In genomic region chr10:14839305-14839695, GRCh38 we compare ENCODE assay signal across 8 cellular contexts. TPM values are rescaled to one million over a fixed set of nuclear protein-coding genes. Genes with fewer than 3 reads are reported as not detected.
DNase-seq lines count a peak whose midpoint lies in the region; ATAC-seq lines count a peak whose summit lies in the region.

No MANE protein-coding gene starts in this region.

- CTCF ChIA-PET in activated CD4-positive, alpha-beta T cell treated with anti-CD3 and anti-CD28 coated beads for 36 hours (lab: Charles Lee) = interaction anchor here (3.6 kb wide), 1 partner anchor 302 kb away, joined by 15 read pairs; no protein-coding TSS in a partner anchor
- CTCF ChIA-PET in activated CD4-positive, alpha-beta memory T cell treated with anti-CD3 and anti-CD28 coated beads for 36 hours (lab: Charles Lee) = interaction anchor here (1.3 to 2.0 kb wide), 2 partner anchors 279 to 302 kb away, joined by 3 to 7 read pairs; no protein-coding TSS in a partner anchor

- H3K4me3 Mint-ChIP-seq in activated CD4-positive, alpha-beta T cell treated with anti-CD3 and anti-CD28 coated beads for 36 hours = peak overlapping the region; percentile 89
- peak overlapping the region; percentile 93 for H3K4me3 Mint-ChIP-seq in activated CD4-positive, alpha-beta memory T cell treated with anti-CD3 and anti-CD28 coated beads for 36 hours

- peak; percentile 22 for DNase-seq in activated CD4-positive, alpha-beta T cell treated with anti-CD3 and anti-CD28 coated beads for 36 hours
- no peak for DNase-seq in activated CD4-positive, alpha-beta T cell treated with anti-CD3 and anti-CD28 coated beads for 1 hour
- DNase-seq in activated CD4-positive, alpha-beta memory T cell treated with anti-CD3 and anti-CD28 coated beads for 36 hours = peak; percentile 24
- peak; percentile 13 for DNase-seq in stimulated activated naive CD8-positive, alpha-beta T cell treated with anti-CD3 and anti-CD28 coated beads, Interleukin-15, Interleukin-2, amounts not matched to agents 100 U/mL and 50 U/mL, for 24 hours
- no peak for DNase-seq in SKM-1 (lab: John Stamatoyannopoulos, UW; ENCODE audit: unreplicated experiment)
- DNase-seq in DMS153 treated with DMSO at 0.1 percent for 48 hours (lab: John Stamatoyannopoulos, UW; ENCODE audit: unreplicated experiment) = no peak

- intact Hi-C loops in activated CD4-positive, alpha-beta T cell treated with anti-CD3 and anti-CD28 coated beads for 36 hours (cut with DNase I, micrococcal nuclease) = loop anchor here (1.0 to 10.0 kb wide), 10 partner anchors 116 to 1492 kb away; partner anchors contain the start of genes DCLRE1C (in 1 of the 2) and PRPF18 (in 1 of the 2)
- intact Hi-C loops in activated CD4-positive, alpha-beta memory T cell treated with anti-CD3 and anti-CD28 coated beads for 36 hours (cut with micrococcal nuclease) = loop anchor here (2.0 to 5.0 kb wide), 2 partner anchors 278 to 342 kb away; no protein-coding TSS in a partner anchor

- H3K4me1 Mint-ChIP-seq in activated CD4-positive, alpha-beta T cell treated with anti-CD3 and anti-CD28 coated beads for 36 hours = peaks cover 18% of the 10 kb centered on the region
- peaks cover 21% of the 10 kb centered on the region for H3K4me1 Mint-ChIP-seq in activated CD4-positive, alpha-beta memory T cell treated with anti-CD3 and anti-CD28 coated beads for 36 hours (ENCODE audit: low read depth)

- no peak for ATAC-seq in activated CD4-positive, alpha-beta T cell treated with anti-CD3 and anti-CD28 coated beads for 36 hours
- ATAC-seq in stimulated activated naive CD8-positive, alpha-beta T cell treated with anti-CD3 and anti-CD28 coated beads, Interleukin-15, Interleukin-2, amounts not matched to agents 100 U/mL and 50 U/mL, for 24 hours = no peak
- no peak for ATAC-seq in HG03135 (IDR thresholded peaks at IDR 0.05; ENCODE audit: unreplicated experiment)

- peak overlapping the region; percentile 88 for H3K27ac Mint-ChIP-seq in activated CD4-positive, alpha-beta T cell treated with anti-CD3 and anti-CD28 coated beads for 36 hours
- peak overlapping the region; percentile 87 for H3K27ac Mint-ChIP-seq in activated CD4-positive, alpha-beta memory T cell treated with anti-CD3 and anti-CD28 coated beads for 36 hours

- no peaks in the 10 kb centered on the region for H3K27me3 Mint-ChIP-seq in activated CD4-positive, alpha-beta T cell treated with anti-CD3 and anti-CD28 coated beads for 36 hours
- H3K27me3 Mint-ChIP-seq in activated CD4-positive, alpha-beta memory T cell treated with anti-CD3 and anti-CD28 coated beads for 36 hours = no peaks in the 10 kb centered on the region

- no peaks in the 10 kb centered on the region for H3K9me3 Mint-ChIP-seq in activated CD4-positive, alpha-beta T cell treated with anti-CD3 and anti-CD28 coated beads for 36 hours (ENCODE audit: low read depth)
- H3K9me3 Mint-ChIP-seq in activated CD4-positive, alpha-beta memory T cell treated with anti-CD3 and anti-CD28 coated beads for 36 hours = no peaks in the 10 kb centered on the region

- H3K36me3 Mint-ChIP-seq in activated CD4-positive, alpha-beta T cell treated with anti-CD3 and anti-CD28 coated beads for 36 hours (ENCODE audit: low read depth) = peaks cover 42% of the 10 kb centered on the region
- peaks cover 35% of the 10 kb centered on the region for H3K36me3 Mint-ChIP-seq in activated CD4-positive, alpha-beta memory T cell treated with anti-CD3 and anti-CD28 coated beads for 36 hours

- POLR2A ChIA-PET in activated CD4-positive, alpha-beta T cell treated with anti-CD3 and anti-CD28 coated beads for 36 hours (lab: Charles Lee) = interaction anchor here (2.3 to 3.8 kb wide), 2 partner anchors 40 to 654 kb away, joined by 24 to 29 read pairs; partner anchors contain the start of gene SUV39H2
- POLR2A ChIA-PET in activated CD4-positive, alpha-beta memory T cell treated with anti-CD3 and anti-CD28 coated beads for 36 hours (lab: Charles Lee) = interaction anchor here (1.1 to 3.7 kb wide), 4 partner anchors 40 to 287 kb away, joined by 3 to 29 read pairs (median 12); partner anchors contain the start of gene SUV39H2

- peak overlapping the region; percentile 89 for H3K4me3 ChIP-seq in iPS-11a (ENCODE audit: low read depth, low read length)

RNA-seq across cellular contexts. Expression of gene HSPA14, which starts 1.2 kb away (rescaled TPM):
- 10 to 100 TPM; 26.1 to 36.0 TPM for total RNA-seq in activated CD4-positive, alpha-beta T cell treated with anti-CD3 and anti-CD28 coated beads for 36 hours
- 10 to 100 TPM; 31.1 to 31.2 TPM for total RNA-seq in activated CD4-positive, alpha-beta memory T cell treated with anti-CD3 and anti-CD28 coated beads for 36 hours

RNA-seq across cellular contexts. Expression of gene MSANTD7, which starts 1.2 kb away (rescaled TPM):
- 10 to 100 TPM; 19.2 to 22.9 TPM for total RNA-seq in activated CD4-positive, alpha-beta T cell treated with anti-CD3 and anti-CD28 coated beads for 36 hours
- total RNA-seq in activated CD4-positive, alpha-beta memory T cell treated with anti-CD3 and anti-CD28 coated beads for 36 hours = 10 to 100 TPM; 16.1 to 18.1 TPM

RNA-seq across cellular contexts. Expression of gene CDNF, which starts 1.5 kb away (rescaled TPM):
- 1 to 10 TPM; 2.5 to 2.7 TPM for total RNA-seq in activated CD4-positive, alpha-beta T cell treated with anti-CD3 and anti-CD28 coated beads for 36 hours
- total RNA-seq in activated CD4-positive, alpha-beta memory T cell treated with anti-CD3 and anti-CD28 coated beads for 36 hours = 1 to 10 TPM; 1.6 to 1.8 TPM

RNA-seq across cellular contexts. Expression of gene SUV39H2, which starts 39.4 kb away (rescaled TPM):
- total RNA-seq in activated CD4-positive, alpha-beta T cell treated with anti-CD3 and anti-CD28 coated beads for 36 hours = 10 to 100 TPM; 42.9 to 51.5 TPM
- total RNA-seq in activated CD4-positive, alpha-beta memory T cell treated with anti-CD3 and anti-CD28 coated beads for 36 hours = 10 to 100 TPM; 38.7 to 39.8 TPM

Comparison
In these comparisons a context has a peak if more than half of its experiments do, and no peak if none do; other contexts are left out.
1. DNase-seq: peak in activated CD4-positive, alpha-beta T cell treated with anti-CD3 and anti-CD28 coated beads for 36 hours (single experiment), activated CD4-positive, alpha-beta memory T cell treated with anti-CD3 and anti-CD28 coated beads for 36 hours (single experiment) and stimulated activated naive CD8-positive, alpha-beta T cell treated with anti-CD3 and anti-CD28 coated beads, Interleukin-15, Interleukin-2, amounts not matched to agents 100 U/mL and 50 U/mL, for 24 hours (single experiment); none in activated CD4-positive, alpha-beta T cell treated with anti-CD3 and anti-CD28 coated beads for 1 hour (single experiment), SKM-1 (single experiment) and DMS153 treated with DMSO at 0.1 percent for 48 hours (single experiment).